Comparison of ENCODE assay signal across 26 cellular contexts in the genomic region with DNA sequence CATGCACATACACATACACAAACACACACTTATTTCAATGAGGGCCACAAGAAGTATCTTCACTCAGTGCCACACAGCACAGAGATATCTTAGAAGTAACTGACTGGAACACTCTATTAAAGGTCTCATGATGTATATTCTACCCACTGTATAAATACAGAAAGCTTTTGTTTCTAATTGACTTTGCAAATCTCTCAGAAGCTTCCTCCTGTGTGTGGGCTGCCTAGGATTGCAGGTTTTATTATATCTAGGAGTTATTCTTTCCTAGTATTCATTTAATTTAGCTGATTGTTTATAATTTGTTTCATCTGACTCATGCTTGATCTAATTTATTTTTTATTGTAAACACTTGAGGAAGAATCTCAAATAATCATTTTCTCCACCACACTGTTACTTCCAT.
"Had no signal": no experiment of that assay in that cellular context is flagged by ENCODE, and none has a peak within 500 bp of the region (broad histone marks: within the 10 kb centered on the region; RNA-seq: fewer than 3 reads in every experiment).

No MANE protein-coding gene starts in this region.

- H2AFZ ChIP-seq: neural progenitor cell had no signal

- H3K4me2 ChIP-seq: neural progenitor cell had no signal

- H3K9me3 ChIP-seq: esophagus squamous epithelium, gastrocnemius medialis, left lung, psoas muscle, sigmoid colon, thoracic aorta, tibial nerve, upper lobe of right lung, vagina had no signal

- H3K27ac Mint-ChIP-seq: dendritic cell treated with granulocyte-macrophage colony-stimulating factor and Interleukin-4, amounts not matched to agents 40 ng/mL and 50 ng/mL, for 4 days; naive thymus-derived CD4-positive, alpha-beta T cell; neural progenitor cell; stimulated activated naive B cell treated with anti-CD40 and anti-IgM and Interleukin-4, amounts not matched to agents 10 μg/mL and 1 μg/mL and 100 μg/mL, for 72 hours; stimulated activated naive CD8-positive, alpha-beta T cell treated with anti-CD3 and anti-CD28 coated beads, Interleukin-15, Interleukin-2, amounts not matched to agents 100 ng/mL and 50 ng/mL, for 24 hours had no signal

- FAIRE-seq: colon, keratinocyte had no signal

- H3K36me3 ChIP-seq: esophagus squamous epithelium, gastrocnemius medialis, left lung, neural progenitor cell, sigmoid colon, thoracic aorta, tibial nerve, upper lobe of right lung, vagina had no signal

- H3K9me3 Mint-ChIP-seq: dendritic cell treated with granulocyte-macrophage colony-stimulating factor and Interleukin-4, amounts not matched to agents 40 ng/mL and 50 ng/mL, for 4 days; naive thymus-derived CD4-positive, alpha-beta T cell; nephron; neural progenitor cell; stimulated activated naive CD8-positive, alpha-beta T cell treated with anti-CD3 and anti-CD28 coated beads, Interleukin-15, Interleukin-2, amounts not matched to agents 100 ng/mL and 50 ng/mL, for 24 hours had no signal

- H3K4me1 ChIP-seq: esophagus squamous epithelium, gastrocnemius medialis, left lung, neural progenitor cell, psoas muscle, sigmoid colon, tibial nerve, upper lobe of right lung, vagina had no signal

- H3K27ac ChIP-seq: esophagus squamous epithelium, gastrocnemius medialis, left lung, neural progenitor cell, psoas muscle, sigmoid colon, thoracic aorta, tibial nerve, upper lobe of right lung, vagina had no signal

- H3K4me3 ChIP-seq: esophagus squamous epithelium, gastrocnemius medialis, left lung, neural progenitor cell, psoas muscle, sigmoid colon, thoracic aorta, tibial nerve, upper lobe of right lung, vagina had no signal

- H3K27me3 Mint-ChIP-seq: dendritic cell treated with granulocyte-macrophage colony-stimulating factor and Interleukin-4, amounts not matched to agents 40 ng/mL and 50 ng/mL, for 4 days; stimulated activated naive B cell treated with anti-CD40 and anti-IgM and Interleukin-4, amounts not matched to agents 10 μg/mL and 1 μg/mL and 100 μg/mL, for 72 hours; stimulated activated naive CD8-positive, alpha-beta T cell treated with anti-CD3 and anti-CD28 coated beads, Interleukin-15, Interleukin-2, amounts not matched to agents 100 ng/mL and 50 ng/mL, for 24 hours had no signal

- H3K36me3 Mint-ChIP-seq: naive thymus-derived CD4-positive, alpha-beta T cell; neural progenitor cell; stimulated activated naive B cell treated with anti-CD40 and anti-IgM and Interleukin-4, amounts not matched to agents 10 μg/mL and 1 μg/mL and 100 μg/mL, for 72 hours had no signal

- ATAC-seq: gastrocnemius medialis; left lung; naive thymus-derived CD4-positive, alpha-beta T cell; psoas muscle; right cardiac atrium; stimulated activated naive B cell treated with anti-CD40 and anti-IgM and Interleukin-4, amounts not matched to agents 10 μg/mL and 1 μg/mL and 100 μg/mL, for 72 hours; upper lobe of right lung had no signal

- H3K4me1 Mint-ChIP-seq: nephron; neural progenitor cell; stimulated activated naive B cell treated with anti-CD40 and anti-IgM and Interleukin-4, amounts not matched to agents 10 μg/mL and 1 μg/mL and 100 μg/mL, for 72 hours had no signal

- H3K27me3 ChIP-seq: esophagus squamous epithelium, gastrocnemius medialis, left lung, neural progenitor cell, sigmoid colon, tibial nerve, upper lobe of right lung, vagina had no signal

- H3K9ac ChIP-seq: neural progenitor cell had no signal

- DNase-seq: effector CD8-positive, alpha-beta T cell; erythroblast; esophagus squamous epithelium; gastrocnemius medialis; left lung; mammary epithelial cell; mesendoderm; midbrain; naive thymus-derived CD4-positive, alpha-beta T cell; posterior cingulate gyrus; psoas muscle; right cardiac atrium; sigmoid colon; stimulated activated CD4-positive, alpha-beta T cell treated with anti-CD3 and anti-CD28 coated beads, Interleukin-15, amount 100 ng/mL, for 24 hours; stimulated activated CD4-positive, alpha-beta T cell treated with anti-CD3 and anti-CD28 coated beads, Interleukin-2, amount 100 ng/mL, for 48 hours; stimulated activated naive B cell treated with anti-CD40 and anti-IgM and Interleukin-4, amounts not matched to agents 10 μg/mL and 1 μg/mL and 100 μg/mL, for 72 hours; upper lobe of right lung had no signal

- H3K4me3 Mint-ChIP-seq: dendritic cell treated with granulocyte-macrophage colony-stimulating factor and Interleukin-4, amounts not matched to agents 40 ng/mL and 50 ng/mL, for 4 days; naive thymus-derived CD4-positive, alpha-beta T cell; nephron; neural progenitor cell; stimulated activated naive B cell treated with anti-CD40 and anti-IgM and Interleukin-4, amounts not matched to agents 10 μg/mL and 1 μg/mL and 100 μg/mL, for 72 hours; stimulated activated naive CD8-positive, alpha-beta T cell treated with anti-CD3 and anti-CD28 coated beads, Interleukin-15, Interleukin-2, amounts not matched to agents 100 ng/mL and 50 ng/mL, for 24 hours had no signal
